In genomic region chr2:186751790-186752189, GRCh38 we compare ENCODE assay signal across 13 cellular contexts.
DNase-seq lines count a peak whose midpoint lies in the region; ATAC-seq lines count a peak whose summit lies in the region.
"Had no signal": no experiment of that assay in that cellular context is flagged by ENCODE, and none has a peak within 500 bp of the region (broad histone marks: within the 10 kb centered on the region; RNA-seq: fewer than 3 reads in every experiment).

No MANE protein-coding gene starts in this region.

- ATAC-seq in GM19035 (IDR thresholded peaks at IDR 0.05; ENCODE audit: unreplicated experiment) (peak; percentile 76), GM21717 (IDR thresholded peaks at IDR 0.05; ENCODE audit: unreplicated experiment) (peak; percentile 98), HG03196 (IDR thresholded peaks at IDR 0.05; ENCODE audit: unreplicated experiment) (peak; percentile 93)
- ATAC-seq: activated CD4-positive, CD25-positive, alpha-beta regulatory T cell treated with anti-CD3 and anti-CD28 coated beads, Interleukin-2, amount 50 U/mL, for 24 hours; esophagus mucosa; SK-N-SH treated with all-trans-retinoic acid at 6 μM for 48 hours had no signal

- peak; percentile 42 for DNase-seq in kidney tubule cell (ENCODE audit: low spot score)
- DNase-seq in DMS153 (lab: John Stamatoyannopoulos, UW) = no peak
- no peak for DNase-seq in RPMI8226
- no peak for DNase-seq in RKO (ENCODE audit: low spot score)
- DNase-seq: activated effector memory CD4-positive, alpha-beta T cell treated with Interleukin-2 at 50 U/mL for 16 hours; naive B cell; uterus had no signal
